1 cellular context compared by ENCODE assay signal in the genomic region with DNA sequence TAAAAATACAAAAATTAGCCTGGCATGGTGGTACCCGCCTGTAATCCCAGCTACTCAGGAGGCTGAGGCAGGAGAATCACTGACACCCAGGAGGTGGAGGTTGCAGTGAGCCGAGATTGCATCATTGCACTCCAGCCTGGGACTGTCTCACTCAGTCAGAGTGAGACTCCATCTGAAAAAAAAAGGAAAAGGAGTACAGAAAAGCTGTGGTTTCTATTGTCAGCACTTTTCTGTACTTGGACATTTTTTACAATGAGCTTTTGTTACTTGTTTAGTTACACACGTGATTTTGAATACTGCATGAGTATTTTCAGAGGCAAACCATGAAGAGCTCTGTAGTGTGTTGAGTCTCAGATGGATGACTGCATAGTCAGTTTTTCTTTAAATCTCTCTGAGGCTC.
TF ChIP-seq lines count a peak whose summit lies in the region.

No MANE protein-coding gene starts in this region.

TF ChIP-seq in GM12878, 131 proteins besides CTCF, POLR2A, EP300 and RAD21:
- TF ChIP-seq ZNF384 (IDR thresholded peaks at IDR 0.05; ENCODE audit: borderline replicate concordance, low read depth, low read length), result peak; percentile 63
- TF ChIP-seq LARP7 (IDR thresholded peaks at IDR 0.05), result no peak
- TF ChIP-seq RUNX3 (IDR thresholded peaks at IDR 0.05; ENCODE audit: low read length), result peak; percentile 34; the same call in 1 of the 2 replicates
- TF ChIP-seq SMAD5 (IDR thresholded peaks at IDR 0.05; ENCODE audit: low read depth), result no peak
- peak; percentile 12 for TF ChIP-seq MEF2B (IDR thresholded peaks at IDR 0.05; ENCODE audit: partially characterized antibody, poor library complexity, severe bottlenecking)
- no peak for TF ChIP-seq CBFB (IDR thresholded peaks at IDR 0.05; ENCODE audit: low read depth)
- TF ChIP-seq PAX5 (IDR thresholded peaks at IDR 0.05; ENCODE audit: borderline replicate concordance, low read depth, low read length), result no peak
- no peak for TF ChIP-seq CREM (IDR thresholded peaks at IDR 0.05; ENCODE audit: low read depth)
- TF ChIP-seq ZZZ3 (IDR thresholded peaks at IDR 0.05; ENCODE audit: control insufficient read depth, insufficient read length, low read depth), result no peak
- TF ChIP-seq RAD51 (IDR thresholded peaks at IDR 0.05), result peak; percentile 45; the same call in 1 of the 2 replicates
- peak; percentile 74 to 77; a peak in 2 of 4 replicates for TF ChIP-seq BHLHE40 (IDR thresholded peaks at IDR 0.05; ENCODE audit: borderline replicate concordance in 1 of 2, low read depth in 2 of 2, low read length in 1 of 2)
- TF ChIP-seq CEBPB (IDR thresholded peaks at IDR 0.05; ENCODE audit: borderline replicate concordance in 1 of 2, low read depth in 2 of 2, low read length in 2 of 2), result 0 out of 4 replicates have a peak, but pooled peaks of 1 of the 2 experiments have one; percentile 20
- TF ChIP-seq, protein P1, sequence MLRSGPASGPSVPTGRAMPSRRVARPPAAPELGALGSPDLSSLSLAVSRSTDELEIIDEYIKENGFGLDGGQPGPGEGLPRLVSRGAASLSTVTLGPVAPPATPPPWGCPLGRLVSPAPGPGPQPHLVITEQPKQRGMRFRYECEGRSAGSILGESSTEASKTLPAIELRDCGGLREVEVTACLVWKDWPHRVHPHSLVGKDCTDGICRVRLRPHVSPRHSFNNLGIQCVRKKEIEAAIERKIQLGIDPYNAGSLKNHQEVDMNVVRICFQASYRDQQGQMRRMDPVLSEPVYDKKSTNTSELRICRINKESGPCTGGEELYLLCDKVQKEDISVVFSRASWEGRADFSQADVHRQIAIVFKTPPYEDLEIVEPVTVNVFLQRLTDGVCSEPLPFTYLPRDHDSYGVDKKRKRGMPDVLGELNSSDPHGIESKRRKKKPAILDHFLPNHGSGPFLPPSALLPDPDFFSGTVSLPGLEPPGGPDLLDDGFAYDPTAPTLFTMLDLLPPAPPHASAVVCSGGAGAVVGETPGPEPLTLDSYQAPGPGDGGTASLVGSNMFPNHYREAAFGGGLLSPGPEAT (IDR thresholded peaks at IDR 0.05; ENCODE audit: low read depth), result peak; percentile 36; the same call in 1 of the 2 replicates
- TF ChIP-seq ATF7 (IDR thresholded peaks at IDR 0.05; ENCODE audit: low read depth), result peak; percentile 78
- TF ChIP-seq TARDBP (IDR thresholded peaks at IDR 0.05; ENCODE audit: borderline replicate concordance), result no peak
- TF ChIP-seq, protein P2, sequence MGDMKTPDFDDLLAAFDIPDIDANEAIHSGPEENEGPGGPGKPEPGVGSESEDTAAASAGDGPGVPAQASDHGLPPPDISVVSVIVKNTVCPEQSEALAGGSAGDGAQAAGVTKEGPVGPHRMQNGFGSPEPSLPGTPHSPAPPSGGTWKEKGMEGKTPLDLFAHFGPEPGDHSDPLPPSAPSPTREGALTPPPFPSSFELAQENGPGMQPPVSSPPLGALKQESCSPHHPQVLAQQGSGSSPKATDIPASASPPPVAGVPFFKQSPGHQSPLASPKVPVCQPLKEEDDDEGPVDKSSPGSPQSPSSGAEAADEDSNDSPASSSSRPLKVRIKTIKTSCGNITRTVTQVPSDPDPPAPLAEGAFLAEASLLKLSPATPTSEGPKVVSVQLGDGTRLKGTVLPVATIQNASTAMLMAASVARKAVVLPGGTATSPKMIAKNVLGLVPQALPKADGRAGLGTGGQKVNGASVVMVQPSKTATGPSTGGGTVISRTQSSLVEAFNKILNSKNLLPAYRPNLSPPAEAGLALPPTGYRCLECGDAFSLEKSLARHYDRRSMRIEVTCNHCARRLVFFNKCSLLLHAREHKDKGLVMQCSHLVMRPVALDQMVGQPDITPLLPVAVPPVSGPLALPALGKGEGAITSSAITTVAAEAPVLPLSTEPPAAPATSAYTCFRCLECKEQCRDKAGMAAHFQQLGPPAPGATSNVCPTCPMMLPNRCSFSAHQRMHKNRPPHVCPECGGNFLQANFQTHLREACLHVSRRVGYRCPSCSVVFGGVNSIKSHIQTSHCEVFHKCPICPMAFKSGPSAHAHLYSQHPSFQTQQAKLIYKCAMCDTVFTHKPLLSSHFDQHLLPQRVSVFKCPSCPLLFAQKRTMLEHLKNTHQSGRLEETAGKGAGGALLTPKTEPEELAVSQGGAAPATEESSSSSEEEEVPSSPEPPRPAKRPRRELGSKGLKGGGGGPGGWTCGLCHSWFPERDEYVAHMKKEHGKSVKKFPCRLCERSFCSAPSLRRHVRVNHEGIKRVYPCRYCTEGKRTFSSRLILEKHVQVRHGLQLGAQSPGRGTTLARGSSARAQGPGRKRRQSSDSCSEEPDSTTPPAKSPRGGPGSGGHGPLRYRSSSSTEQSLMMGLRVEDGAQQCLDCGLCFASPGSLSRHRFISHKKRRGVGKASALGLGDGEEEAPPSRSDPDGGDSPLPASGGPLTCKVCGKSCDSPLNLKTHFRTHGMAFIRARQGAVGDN (IDR thresholded peaks at IDR 0.05), result no peak
- TF ChIP-seq IKZF2 (IDR thresholded peaks at IDR 0.05), result peak; percentile 55 to 58; a peak in 2 of 4 replicates
